Comparison of ENCODE assay signal across 8 cellular contexts in the genomic region with DNA sequence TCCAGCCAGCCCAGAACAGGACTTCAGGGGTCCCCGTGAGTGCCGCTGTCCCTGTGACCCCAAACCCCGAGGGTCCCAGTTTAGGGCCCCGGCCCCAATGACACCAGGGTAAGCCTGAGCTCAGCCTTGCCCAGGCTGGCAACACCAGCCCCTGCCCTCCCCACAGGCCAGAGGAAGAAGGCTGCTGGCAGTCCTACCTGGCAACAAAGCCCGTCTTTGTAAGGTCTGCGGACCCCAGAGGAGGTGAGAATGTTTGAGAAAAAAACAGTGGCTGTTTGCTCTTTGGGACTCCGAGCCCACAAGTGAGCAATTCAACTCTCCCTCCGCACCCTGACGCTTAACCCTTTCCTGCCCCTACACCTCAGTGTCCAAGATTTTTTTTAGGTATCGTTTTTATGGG. TPM values are rescaled to one million over a fixed set of nuclear protein-coding genes. Genes with fewer than 3 reads are reported as not detected.
DNase-seq lines count a peak whose midpoint lies in the region; ATAC-seq and TF ChIP-seq lines count a peak whose summit lies in the region.

No MANE protein-coding gene starts in this region.

- peak overlapping the region; percentile 9 for H2AFZ ChIP-seq in hepatocyte

- intact Hi-C loops in sigmoid colon (cut with DNase I) = loop anchor here (2.0 kb wide), 1 partner anchor 119 kb away; no protein-coding TSS in a partner anchor

- peak; percentile 62 for DNase-seq in activated T-cell treated with anti-CD3 and anti-CD28 coated beads, Interleukin-2, amount 50 U/mL, for 24 hours
- DNase-seq in activated T-cell treated with anti-CD3 and anti-CD28 coated beads, Interleukin-2, amount 50 U/mL, for 48 hours = no peak
- DNase-seq in activated CD8-positive, alpha-beta T cell treated with anti-CD3 and anti-CD28 coated beads, Interleukin-2, amount 10 ng/mL, durations not matched to agents 7 days and 5 days = no peak
- DNase-seq in hepatocyte (ENCODE audit: low spot score) (peak; percentile 24), sigmoid colon (no peak)

- peak overlapping the region; percentile 98 for H3K4me2 ChIP-seq in hepatocyte

- H3K36me3 ChIP-seq in hepatocyte (replicated peaks; ENCODE audit: insufficient read depth, low read depth) (no peaks in the 10 kb centered on the region), sigmoid colon (peaks cover 0 to 24% (median 5%) of the 10 kb centered on the region in 4 donors)

- TF ChIP-seq POLR2A in sigmoid colon (IDR thresholded peaks at IDR 0.05) = no peak

- H3K4me3 ChIP-seq in hepatocyte (peak overlapping the region; percentile 78), sigmoid colon (peak overlapping the region; percentile 63 to 91 (median 80))

- H3K4me1 Mint-ChIP-seq in activated T-cell treated with anti-CD3 and anti-CD28 coated beads, Interleukin-2, amount 50 U/mL, for 24 hours (ENCODE audit: low read depth) = peaks cover 25% of the 10 kb centered on the region
- H3K4me1 Mint-ChIP-seq in activated CD8-positive, alpha-beta T cell treated with anti-CD3 and anti-CD28 coated beads, Interleukin-2, amount 10 ng/mL, durations not matched to agents 7 days and 5 days (ENCODE audit: low read depth) = peaks cover 32% of the 10 kb centered on the region

- 2% methylated on average over 9 of the region's 10 CpGs for WGBS in hepatocyte (ENCODE audit: low lambda C conversion rate, missing lambda C conversion rate)
- WGBS in sigmoid colon, 2 donors = 0 to 2% methylated on average over 10 of the region's 10 CpGs

- H3K27me3 ChIP-seq in hepatocyte (no peaks in the 10 kb centered on the region), sigmoid colon (no peaks in the 10 kb centered on the region)

- H4K20me1 ChIP-seq in hepatocyte (ENCODE audit: insufficient read depth, poor library complexity, severe bottlenecking) = peaks cover 23% of the 10 kb centered on the region

- no peaks in the 10 kb centered on the region for H3K9me2 ChIP-seq in hepatocyte (replicated peaks; ENCODE audit: insufficient read depth)

- POLR2A ChIA-PET in activated CD8-positive, alpha-beta T cell treated with anti-CD3 and anti-CD28 coated beads, Interleukin-2, amount 10 ng/mL, durations not matched to agents 7 days and 5 days (lab: Charles Lee) = interaction anchor here (0.6 to 2.3 kb wide), 6 partner anchors 12 to 312 kb away, joined by 3 to 12 read pairs (median 4); a partner anchor contains a TSS

- peak overlapping the region; percentile 87 for H3K4me3 Mint-ChIP-seq in activated T-cell treated with anti-CD3 and anti-CD28 coated beads, Interleukin-2, amount 50 U/mL, for 24 hours
- peak overlapping the region; percentile 84 for H3K4me3 Mint-ChIP-seq in activated CD8-positive, alpha-beta T cell treated with anti-CD3 and anti-CD28 coated beads, Interleukin-2, amount 10 ng/mL, durations not matched to agents 7 days and 5 days

- peaks cover 62% of the 10 kb centered on the region for H3K79me2 ChIP-seq in hepatocyte

- peak overlapping the region; percentile 96 for H3K27ac ChIP-seq in hepatocyte
- peak overlapping the region; percentile 84 to 90 (median 86) for H3K27ac ChIP-seq in sigmoid colon

- no peaks in the 10 kb centered on the region for H3K27me3 Mint-ChIP-seq in activated T-cell treated with anti-CD3 and anti-CD28 coated beads, Interleukin-2, amount 50 U/mL, for 24 hours
- H3K27me3 Mint-ChIP-seq in activated CD8-positive, alpha-beta T cell treated with anti-CD3 and anti-CD28 coated beads, Interleukin-2, amount 10 ng/mL, durations not matched to agents 7 days and 5 days (ENCODE audit: low read depth) = no peaks in the 10 kb centered on the region

- no peaks in the 10 kb centered on the region for H3K9me3 Mint-ChIP-seq in activated T-cell treated with anti-CD3 and anti-CD28 coated beads, Interleukin-2, amount 50 U/mL, for 24 hours
- H3K9me3 Mint-ChIP-seq in activated CD8-positive, alpha-beta T cell treated with anti-CD3 and anti-CD28 coated beads, Interleukin-2, amount 10 ng/mL, durations not matched to agents 7 days and 5 days (ENCODE audit: insufficient read depth) = no peaks in the 10 kb centered on the region

- H3K36me3 Mint-ChIP-seq in activated T-cell treated with anti-CD3 and anti-CD28 coated beads, Interleukin-2, amount 50 U/mL, for 24 hours (ENCODE audit: low read depth) = peaks cover 20% of the 10 kb centered on the region
- no peaks in the 10 kb centered on the region for H3K36me3 Mint-ChIP-seq in activated CD8-positive, alpha-beta T cell treated with anti-CD3 and anti-CD28 coated beads, Interleukin-2, amount 10 ng/mL, durations not matched to agents 7 days and 5 days (ENCODE audit: low read depth)

- no peaks in the 10 kb centered on the region for H3K9me3 ChIP-seq in hepatocyte (ENCODE audit: low read depth)
- H3K9me3 ChIP-seq in sigmoid colon = no peaks in the 10 kb centered on the region

- TF ChIP-seq CTCF in hepatocyte (IDR thresholded peaks at IDR 0.05; ENCODE audit: poor library complexity) = no peak
- no peak for TF ChIP-seq CTCF in sigmoid colon (IDR thresholded peaks at IDR 0.05)

- ATAC-seq in activated CD8-positive, alpha-beta T cell treated with anti-CD3 and anti-CD28 coated beads, Interleukin-2, amount 10 ng/mL, durations not matched to agents 7 days and 5 days = no peak
- no peak for ATAC-seq in activated CD4-positive, CD25-positive, alpha-beta regulatory T cell treated with anti-CD3 and anti-CD28 coated beads, Interleukin-2, amount 50 U/mL, for 24 hours
- ATAC-seq in GM19395 (IDR thresholded peaks at IDR 0.05; ENCODE audit: unreplicated experiment) (no peak), GM21515 (IDR thresholded peaks at IDR 0.05; ENCODE audit: unreplicated experiment) (no peak)

- H3K27ac Mint-ChIP-seq in activated T-cell treated with anti-CD3 and anti-CD28 coated beads, Interleukin-2, amount 50 U/mL, for 24 hours = peak overlapping the region; percentile 88
- H3K27ac Mint-ChIP-seq in activated CD8-positive, alpha-beta T cell treated with anti-CD3 and anti-CD28 coated beads, Interleukin-2, amount 10 ng/mL, durations not matched to agents 7 days and 5 days = peak overlapping the region; percentile 88

- CTCF ChIA-PET in activated CD8-positive, alpha-beta T cell treated with anti-CD3 and anti-CD28 coated beads, Interleukin-2, amount 10 ng/mL, durations not matched to agents 7 days and 5 days (lab: Charles Lee) = interaction anchor here (0.8 to 2.9 kb wide), 11 partner anchors 9 to 332 kb away, joined by 3 to 13 read pairs (median 3); a partner anchor contains a TSS

- TF ChIP-seq EP300 in sigmoid colon (IDR thresholded peaks at IDR 0.05) = no peak

- peaks cover 16% of the 10 kb centered on the region for H3K4me1 ChIP-seq in hepatocyte (ENCODE audit: insufficient read depth)
- H3K4me1 ChIP-seq in sigmoid colon = peaks cover 0 to 44% (median 38%) of the 10 kb centered on the region in 4 donors

RNA-seq across cellular contexts. Expression of a gene that starts 1.7 kb away (rescaled TPM):
- 10 to 100 TPM; 58.3 to 58.4 TPM for total RNA-seq in activated CD8-positive, alpha-beta T cell treated with anti-CD3 and anti-CD28 coated beads, Interleukin-2, amount 10 ng/mL, durations not matched to agents 7 days and 5 days
- total RNA-seq in hepatocyte (140 and 153 TPM in 2 replicates), sigmoid colon (100 to 1,000 TPM in 3 of 4 donors, 10 to 100 TPM in 1; 98.0 to 153 (median 127) TPM)
- polyA plus RNA-seq in hepatocyte (160 and 187 TPM in 2 replicates), sigmoid colon (100 to 1,000 TPM in 1 of 3 donors, 10 to 100 TPM in 2; 56.9 to 102 (median 95.5) TPM)

RNA-seq across cellular contexts. Expression of a gene that starts 36.7 kb away (rescaled TPM):
- total RNA-seq in activated CD8-positive, alpha-beta T cell treated with anti-CD3 and anti-CD28 coated beads, Interleukin-2, amount 10 ng/mL, durations not matched to agents 7 days and 5 days = 10 to 100 TPM; 28.2 to 30.0 TPM
- total RNA-seq in hepatocyte = 8.7 and 13.8 TPM in 2 replicates
- 13.3 and 20.9 TPM in 2 replicates for polyA plus RNA-seq in hepatocyte
- total RNA-seq in sigmoid colon = 10 to 100 TPM in 3 of 4 donors, 1 to 10 TPM in 1; 9.3 to 19.1 (median 13.5) TPM
- polyA plus RNA-seq in sigmoid colon = 10 to 100 TPM in 1 of 3 donors, 1 to 10 TPM in 2; 7.8 to 16.3 (median 9.7) TPM

RNA-seq across cellular contexts. Expression of a gene that starts 37.0 kb away (rescaled TPM):
- 100 to 1,000 TPM; 148 to 149 TPM for total RNA-seq in activated CD8-positive, alpha-beta T cell treated with anti-CD3 and anti-CD28 coated beads, Interleukin-2, amount 10 ng/mL, durations not matched to agents 7 days and 5 days
- total RNA-seq in hepatocyte (42.7 and 44.3 TPM in 2 replicates), sigmoid colon (10 to 100 TPM; 17.4 to 47.6 (median 22.6) TPM)
- polyA plus RNA-seq in hepatocyte (5.8 and 13.1 TPM in 2 replicates), sigmoid colon (10 to 100 TPM in 1 of 3 donors, 1 to 10 TPM in 2; 4.2 to 10.2 (median 4.2) TPM)

Comparison
In these comparisons a context has a peak if more than half of its experiments do, and no peak if none do; other contexts are left out.
1. DNase-seq: peak in activated T-cell treated with anti-CD3 and anti-CD28 coated beads, Interleukin-2, amount 50 U/mL, for 24 hours (single experiment) and hepatocyte (single experiment); none in activated T-cell treated with anti-CD3 and anti-CD28 coated beads, Interleukin-2, amount 50 U/mL, for 48 hours (0 of 2), activated CD8-positive, alpha-beta T cell treated with anti-CD3 and anti-CD28 coated beads, Interleukin-2, amount 10 ng/mL, durations not matched to agents 7 days and 5 days (single experiment) and sigmoid colon (single experiment).